ENCODE assay signal across 9 cellular contexts in the genomic region with DNA sequence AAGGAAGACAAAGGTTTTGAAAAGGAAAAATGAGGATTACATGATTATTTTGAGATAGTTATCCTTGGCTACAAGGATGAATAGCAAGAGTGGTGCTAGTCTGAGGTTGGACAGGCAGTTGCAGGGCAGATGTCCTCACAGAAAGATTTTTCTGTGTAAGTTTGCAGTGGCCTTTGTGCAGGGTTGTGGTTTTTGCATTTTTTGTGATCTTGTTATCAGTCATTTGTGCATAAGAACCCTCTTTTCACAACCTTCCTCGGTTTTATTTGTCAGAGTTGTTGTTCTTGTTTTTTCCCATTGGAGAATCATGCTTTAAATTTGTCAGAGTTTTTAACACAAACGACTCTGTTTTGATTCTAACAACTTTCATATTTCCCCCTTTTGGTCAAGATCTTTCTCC. TPM values are rescaled to one million over a fixed set of nuclear protein-coding genes. Genes with fewer than 3 reads are reported as not detected.
DNase-seq lines count a peak whose midpoint lies in the region; ATAC-seq, FAIRE-seq and TF ChIP-seq lines count a peak whose summit lies in the region.
"Had no signal": no experiment of that assay in that cellular context is flagged by ENCODE, and none has a peak within 500 bp of the region (broad histone marks: within the 10 kb centered on the region; RNA-seq: fewer than 3 reads in every experiment).

No MANE protein-coding gene starts in this region.

- H3K4me1 Mint-ChIP-seq in CD4-positive, CD25-positive, alpha-beta regulatory T cell = peaks cover 20 to 48% (median 36%) of the 10 kb centered on the region in 4 donors
- H3K4me1 Mint-ChIP-seq in activated naive CD8-positive, alpha-beta T cell treated with anti-CD3 and anti-CD28 coated beads for 36 hours = peaks cover 34% of the 10 kb centered on the region

- intact Hi-C loops in testis (cut with DNase I; ENCODE audit: low total_unique reads) = no loop called here

- peaks cover 3% of the 10 kb centered on the region for H3K36me3 Mint-ChIP-seq in CD4-positive, CD25-positive, alpha-beta regulatory T cell
- peaks cover 18% of the 10 kb centered on the region for H3K36me3 Mint-ChIP-seq in activated naive CD8-positive, alpha-beta T cell treated with anti-CD3 and anti-CD28 coated beads for 36 hours

- ATAC-seq in CD4-positive, CD25-positive, alpha-beta regulatory T cell (ENCODE audit: low read depth in 2 of 2) = no peak

- H3K9ac ChIP-seq in mucosa of stomach (ENCODE audit: low read length) = peak overlapping the region; percentile 91

- no peak for TF ChIP-seq POLR2A in testis (IDR thresholded peaks at IDR 0.05)

- H3K4me3 ChIP-seq in CD4-positive, CD25-positive, alpha-beta regulatory T cell (ENCODE audit: low read depth, low read length) = peak overlapping the region; percentile 94
- H3K4me3 ChIP-seq in HL-60 (replicated peaks; ENCODE audit: insufficient read depth, low read length) (peak overlapping the region; percentile 83), mucosa of stomach (ENCODE audit: low read length) (peak overlapping the region; percentile 89), testis (no peak overlapping the region)

- H3K36me3 ChIP-seq in CD4-positive, CD25-positive, alpha-beta regulatory T cell (ENCODE audit: control insufficient read depth, insufficient read depth, low read length) = no peaks in the 10 kb centered on the region
- no peaks in the 10 kb centered on the region for H3K36me3 ChIP-seq in mucosa of stomach (ENCODE audit: control insufficient read depth, insufficient read depth, low read length)
- H3K36me3 ChIP-seq in testis (ENCODE audit: low read depth, missing control alignments) = no peaks in the 10 kb centered on the region

- H3K4me3 Mint-ChIP-seq in CD4-positive, CD25-positive, alpha-beta regulatory T cell = peak overlapping the region; percentile 96 to 99 (median 98)
- H3K4me3 Mint-ChIP-seq in activated naive CD8-positive, alpha-beta T cell treated with anti-CD3 and anti-CD28 coated beads for 36 hours = peak overlapping the region; percentile 96

- WGBS in testis, 2 donors = 44 to 73% methylated on average over 2 of the region's 2 CpGs

- FAIRE-seq in HTR-8/SVneo (lab: Jason Lieb, UNC) = no peak

- DNase-seq in CD4-positive, CD25-positive, alpha-beta regulatory T cell = peak in 1 of 3 donors; percentile 8
- DNase-seq in HL-60 (ENCODE audit: low read depth in 1 of 2, low spot score in 1 of 2) (no peak), HTR-8/SVneo (ENCODE audit: insufficient read length, low spot score) (no peak), T-helper 9 cell (no peak), testis (no peak), NCI-H2227 (lab: John Stamatoyannopoulos, UW; ENCODE audit: unreplicated experiment) (no peak)
- DNase-seq in activated naive CD8-positive, alpha-beta T cell treated with anti-CD3 and anti-CD28 coated beads for 36 hours = no peak
- DNase-seq: NCI-H2107 had no signal

- no peak for TF ChIP-seq CTCF in HL-60 (IDR thresholded peaks at IDR 0.05; ENCODE audit: insufficient read depth, low read length)
- no peak for TF ChIP-seq CTCF in testis (IDR thresholded peaks at IDR 0.05)

- no peaks in the 10 kb centered on the region for H3K9me3 ChIP-seq in CD4-positive, CD25-positive, alpha-beta regulatory T cell (ENCODE audit: control insufficient read depth in 2 of 2, low read length in 2 of 2)
- H3K9me3 ChIP-seq in mucosa of stomach (ENCODE audit: control insufficient read depth, low read length) (no peaks in the 10 kb centered on the region), testis (no peaks in the 10 kb centered on the region)

- H3K27me3 Mint-ChIP-seq in CD4-positive, CD25-positive, alpha-beta regulatory T cell = no peaks in the 10 kb centered on the region
- no peaks in the 10 kb centered on the region for H3K27me3 Mint-ChIP-seq in activated naive CD8-positive, alpha-beta T cell treated with anti-CD3 and anti-CD28 coated beads for 36 hours

- no peak overlapping the region for H3K27ac ChIP-seq in CD4-positive, CD25-positive, alpha-beta regulatory T cell (ENCODE audit: insufficient read depth, low read length, poor library complexity, severe bottlenecking)
- H3K27ac ChIP-seq in HL-60 (replicated peaks) (no peak overlapping the region), testis (no peak overlapping the region)

- peaks cover 38% of the 10 kb centered on the region for H3K4me1 ChIP-seq in CD4-positive, CD25-positive, alpha-beta regulatory T cell (ENCODE audit: control insufficient read depth, insufficient read depth, low read length, poor library complexity, severe bottlenecking)
- peaks cover 22% of the 10 kb centered on the region for H3K4me1 ChIP-seq in mucosa of stomach (ENCODE audit: control insufficient read depth, insufficient read depth, low read length)
- peaks cover 15% of the 10 kb centered on the region for H3K4me1 ChIP-seq in testis

- no peaks in the 10 kb centered on the region for H3K9me3 Mint-ChIP-seq in CD4-positive, CD25-positive, alpha-beta regulatory T cell
- H3K9me3 Mint-ChIP-seq in activated naive CD8-positive, alpha-beta T cell treated with anti-CD3 and anti-CD28 coated beads for 36 hours = no peaks in the 10 kb centered on the region

- peak overlapping the region; percentile 45 to 100 (median 99) for H3K27ac Mint-ChIP-seq in CD4-positive, CD25-positive, alpha-beta regulatory T cell
- no peak overlapping the region for H3K27ac Mint-ChIP-seq in activated naive CD8-positive, alpha-beta T cell treated with anti-CD3 and anti-CD28 coated beads for 36 hours

- no peaks in the 10 kb centered on the region for H3K27me3 ChIP-seq in CD4-positive, CD25-positive, alpha-beta regulatory T cell (ENCODE audit: control insufficient read depth, insufficient read depth, low read length)
- H3K27me3 ChIP-seq in HL-60 (ENCODE audit: insufficient read depth, poor library complexity, severe bottlenecking) (no peaks in the 10 kb centered on the region), mucosa of stomach (ENCODE audit: control insufficient read depth, insufficient read depth, low read length) (no peaks in the 10 kb centered on the region), testis (no peaks in the 10 kb centered on the region)

RNA-seq across cellular contexts. Expression of a gene that starts 1.4 kb away (rescaled TPM):
- 21.1 TPM for total RNA-seq in CD4-positive, CD25-positive, alpha-beta regulatory T cell
- 1 to 10 TPM; 3.6 to 7.7 (median 5.3) TPM for polyA plus RNA-seq in CD4-positive, CD25-positive, alpha-beta regulatory T cell
- 10 to 100 TPM; 14.4 to 15.8 TPM for total RNA-seq in activated naive CD8-positive, alpha-beta T cell treated with anti-CD3 and anti-CD28 coated beads for 36 hours
- 10 to 100 TPM; 12.8 to 20.8 TPM for total RNA-seq in testis
- 15.6 TPM for polyA plus RNA-seq in testis (ENCODE audit: insufficient read depth, low read depth, low replicate concordance)

RNA-seq across cellular contexts. Expression of a gene that starts 31.0 kb away (rescaled TPM):
- 98.6 TPM for total RNA-seq in CD4-positive, CD25-positive, alpha-beta regulatory T cell
- polyA plus RNA-seq in CD4-positive, CD25-positive, alpha-beta regulatory T cell = 10 to 100 TPM; 12.8 to 14.7 (median 13.5) TPM
- total RNA-seq in activated naive CD8-positive, alpha-beta T cell treated with anti-CD3 and anti-CD28 coated beads for 36 hours = 10 to 100 TPM; 68.1 to 74.8 TPM
- 100 to 1,000 TPM in 1 of 2 donors, 10 to 100 TPM in 1; 79.8 to 119 TPM for total RNA-seq in testis
- 59.7 TPM for polyA plus RNA-seq in testis (ENCODE audit: insufficient read depth, low read depth, low replicate concordance)

Comparison
In these comparisons a context has a peak if more than half of its experiments do, and no peak if none do; other contexts are left out.
1. H3K4me3 ChIP-seq: peak in CD4-positive, CD25-positive, alpha-beta regulatory T cell (single experiment), HL-60 (single experiment) and mucosa of stomach (single experiment); none in testis (0 of 2).